ENCODE assay signal across 19 cellular contexts in the genomic region with DNA sequence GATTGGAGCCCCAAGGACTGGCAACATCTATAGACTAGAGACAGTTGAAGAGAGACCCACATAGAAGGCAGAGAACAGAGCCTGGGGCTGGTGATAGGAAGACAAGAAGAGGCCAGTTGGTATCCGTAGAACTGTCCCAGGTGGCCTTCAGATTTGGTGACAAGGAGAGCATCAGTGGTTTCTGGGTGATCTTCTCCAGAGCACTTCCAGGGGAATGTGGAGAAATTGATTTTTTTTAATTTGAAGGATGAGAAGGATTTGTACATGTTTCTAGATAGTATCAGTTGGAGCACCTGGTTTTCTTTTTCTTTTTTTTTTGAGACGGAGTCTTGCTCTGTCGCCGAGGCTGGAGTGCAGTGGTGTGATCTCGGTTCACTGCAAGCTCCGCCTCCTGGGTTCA. TPM values are rescaled to one million over a fixed set of nuclear protein-coding genes. Genes with fewer than 3 reads are reported as not detected.
DNase-seq lines count a peak whose midpoint lies in the region; ATAC-seq and TF ChIP-seq lines count a peak whose summit lies in the region.
"Had no signal": no experiment of that assay in that cellular context is flagged by ENCODE, and none has a peak within 500 bp of the region (broad histone marks: within the 10 kb centered on the region; RNA-seq: fewer than 3 reads in every experiment).

No MANE protein-coding gene starts in this region.

- no peaks in the 10 kb centered on the region for H3K9me3 Mint-ChIP-seq in activated T-helper 2 cell treated with anti-CD3 and anti-CD28 coated beads, Interferon-gamma antibody, Interleukin-2, Interleukin-4, amounts not matched to agents 10 μg/mL and 5 μg/mL and 100 μg/mL, durations not matched to agents 14 hours and 24 hours and 36 hours
- peaks cover 4% of the 10 kb centered on the region for H3K9me3 Mint-ChIP-seq in type B pancreatic cell
- H3K9me3 Mint-ChIP-seq: CD4-positive, CD25-positive, alpha-beta regulatory T cell; CD8-positive, alpha-beta T cell; GM23338 had no signal

- H3K27me3 ChIP-seq in mesendoderm (ENCODE audit: insufficient read depth, low read length, poor library complexity) (no peaks in the 10 kb centered on the region), H7 (ENCODE audit: control insufficient read depth, insufficient read depth, low read length) (no peaks in the 10 kb centered on the region)

- H3K27ac ChIP-seq in mesendoderm (ENCODE audit: low read depth, low read length), result no peak overlapping the region

- peaks cover 10% of the 10 kb centered on the region for H3K4me1 Mint-ChIP-seq in activated T-helper 2 cell treated with anti-CD3 and anti-CD28 coated beads, Interferon-gamma antibody, Interleukin-2, Interleukin-4, amounts not matched to agents 10 μg/mL and 5 μg/mL and 100 μg/mL, durations not matched to agents 14 hours and 24 hours and 36 hours (ENCODE audit: low read depth)
- peaks cover 4% of the 10 kb centered on the region for H3K4me1 Mint-ChIP-seq in type B pancreatic cell (ENCODE audit: unreplicated experiment)

- no peaks in the 10 kb centered on the region for H3K79me1 ChIP-seq in mesendoderm (ENCODE audit: low read length)

- H3K4me3 Mint-ChIP-seq in activated T-helper 2 cell treated with anti-CD3 and anti-CD28 coated beads, Interferon-gamma antibody, Interleukin-2, Interleukin-4, amounts not matched to agents 10 μg/mL and 5 μg/mL and 100 μg/mL, durations not matched to agents 14 hours and 24 hours and 36 hours (ENCODE audit: low read depth), result no peak overlapping the region
- H3K4me3 Mint-ChIP-seq in type B pancreatic cell, result no peak overlapping the region
- H3K4me3 Mint-ChIP-seq: CD4-positive, CD25-positive, alpha-beta regulatory T cell; CD8-positive, alpha-beta T cell; GM23338 had no signal

- peaks cover 16% of the 10 kb centered on the region for H3K27me3 Mint-ChIP-seq in activated T-helper 2 cell treated with anti-CD3 and anti-CD28 coated beads, Interferon-gamma antibody, Interleukin-2, Interleukin-4, amounts not matched to agents 10 μg/mL and 5 μg/mL and 100 μg/mL, durations not matched to agents 14 hours and 24 hours and 36 hours (ENCODE audit: low read depth)
- peaks cover 4% of the 10 kb centered on the region for H3K27me3 Mint-ChIP-seq in type B pancreatic cell

- no peak for TF ChIP-seq CTCF in type B pancreatic cell (conservative IDR thresholded peaks at IDR 0.05)

- intact Hi-C loops in activated T-helper 2 cell treated with anti-CD3 and anti-CD28 coated beads, Interferon-gamma antibody, Interleukin-2, Interleukin-4, amounts not matched to agents 10 μg/mL and 5 μg/mL and 100 μg/mL, durations not matched to agents 14 hours and 24 hours and 36 hours (cut with micrococcal nuclease), result no loop called here

- H2BK120ac ChIP-seq in mesendoderm (ENCODE audit: low read depth, low read length), result peak overlapping the region; percentile 10

- no peak overlapping the region for H4K5ac ChIP-seq in mesendoderm (ENCODE audit: low read length)

- no peak overlapping the region for H3K23ac ChIP-seq in mesendoderm (ENCODE audit: low read length)

- H3K79me2 ChIP-seq in mesendoderm (ENCODE audit: control insufficient read depth, insufficient read depth, low read length), result no peaks in the 10 kb centered on the region

- H3K4ac ChIP-seq in mesendoderm (ENCODE audit: low read depth, low read length), result no peak overlapping the region

- POLR2A ChIA-PET in HEK293T (lab: Yijun Ruan, JAX), result interaction anchor here (1.0 to 1.3 kb wide), 3 partner anchors 15 to 54 kb away, joined by 3 read pairs; a partner anchor contains a TSS

- no peak overlapping the region for H2AK5ac ChIP-seq in mesendoderm (ENCODE audit: low read length)

- H4K8ac ChIP-seq in mesendoderm (ENCODE audit: low read depth, low read length), result no peak overlapping the region

- H3K18ac ChIP-seq in mesendoderm (ENCODE audit: low read length), result no peak overlapping the region

- WGBS in mesendoderm (ENCODE audit: extremely low coverage, insufficient coverage, low lambda C conversion rate), result no CpG with 5 or more reads among the region's 6 CpGs

- H3K4me2 ChIP-seq in mesendoderm (ENCODE audit: low read length), result no peak overlapping the region
- H3K4me2 ChIP-seq: GM23338 had no signal

- CTCF ChIA-PET in HEK293T (lab: Yijun Ruan, JAX), result no interaction called here

- H3K4me3 ChIP-seq in mesendoderm (ENCODE audit: low read length) (no peak overlapping the region), H7 (ENCODE audit: insufficient read depth, low read depth, low read length) (no peak overlapping the region)
- H3K4me3 ChIP-seq: GM12878, GM23338, HAP-1 had no signal

- no peaks in the 10 kb centered on the region for H3K4me1 ChIP-seq in mesendoderm (ENCODE audit: control insufficient read depth, low read depth, low read length)

- peak overlapping the region; percentile 1 for H3K27ac Mint-ChIP-seq in activated T-helper 2 cell treated with anti-CD3 and anti-CD28 coated beads, Interferon-gamma antibody, Interleukin-2, Interleukin-4, amounts not matched to agents 10 μg/mL and 5 μg/mL and 100 μg/mL, durations not matched to agents 14 hours and 24 hours and 36 hours
- H3K27ac Mint-ChIP-seq in type B pancreatic cell, result peak overlapping the region; percentile 25
- H3K27ac Mint-ChIP-seq: CD4-positive, CD25-positive, alpha-beta regulatory T cell; CD8-positive, alpha-beta T cell; GM23338 had no signal

- no peak overlapping the region for H2BK5ac ChIP-seq in mesendoderm (ENCODE audit: low read length)

- no peak overlapping the region for H3K56ac ChIP-seq in mesendoderm (ENCODE audit: low read length)

- no peak for ATAC-seq in GM21576 (IDR thresholded peaks at IDR 0.05; ENCODE audit: unreplicated experiment)
- ATAC-seq: CD8-positive, alpha-beta T cell; GM12878; GM23338 had no signal

- DNase-seq in SK-N-DZ (ENCODE audit: low spot score), result peak; percentile 96
- no peak for DNase-seq in activated T-helper 2 cell treated with anti-CD3 and anti-CD28 coated beads, Interferon-gamma antibody, Interleukin-2, Interleukin-4, amounts not matched to agents 10 μg/mL and 5 μg/mL and 100 μg/mL, durations not matched to agents 14 hours and 24 hours and 36 hours (ENCODE audit: low spot score)
- DNase-seq in mesendoderm, result no peak
- no peak for DNase-seq in type B pancreatic cell (ENCODE audit: extremely low spot score, unreplicated experiment)
- no peak for DNase-seq in H7
- no peak for DNase-seq in HEK293T (ENCODE audit: extremely low spot score)
- no peak for DNase-seq in GDM1 (lab: John Stamatoyannopoulos, UW)
- DNase-seq: Caco-2; CD4-positive, CD25-positive, alpha-beta regulatory T cell; CD8-positive, alpha-beta T cell; DMS153; DND-41 had no signal

- H3K36me3 Mint-ChIP-seq in activated T-helper 2 cell treated with anti-CD3 and anti-CD28 coated beads, Interferon-gamma antibody, Interleukin-2, Interleukin-4, amounts not matched to agents 10 μg/mL and 5 μg/mL and 100 μg/mL, durations not matched to agents 14 hours and 24 hours and 36 hours (ENCODE audit: low read depth), result no peaks in the 10 kb centered on the region
- H3K36me3 Mint-ChIP-seq in type B pancreatic cell, result no peaks in the 10 kb centered on the region
- H3K36me3 Mint-ChIP-seq: CD4-positive, CD25-positive, alpha-beta regulatory T cell; CD8-positive, alpha-beta T cell had no signal

- no peak overlapping the region for H2BK15ac ChIP-seq in mesendoderm (replicated peaks; ENCODE audit: low read depth)

- H3K9ac ChIP-seq in mesendoderm (ENCODE audit: low read length), result no peak overlapping the region

- H3K36me3 ChIP-seq in mesendoderm (ENCODE audit: control insufficient read depth, insufficient read depth, low read length), result no peaks in the 10 kb centered on the region
- no peaks in the 10 kb centered on the region for H3K36me3 ChIP-seq in H7 (replicated peaks; ENCODE audit: control insufficient read depth, insufficient read depth, low read length)
- H3K36me3 ChIP-seq: HAP-1 had no signal

TF ChIP-seq in HEK293T, 16 proteins besides CTCF, POLR2A, EP300 and RAD21 (continues in another document):
- no peak for TF ChIP-seq TARDBP (IDR thresholded peaks at IDR 0.05)
- TF ChIP-seq L3MBTL2 (conservative IDR thresholded peaks at IDR 0.05), result no peak
- no peak for TF ChIP-seq BHLHE40 (IDR thresholded peaks at IDR 0.05; ENCODE audit: borderline replicate concordance)
- no peak for TF ChIP-seq FOXA1 (IDR thresholded peaks at IDR 0.05)

RNA-seq across cellular contexts. Expression of a gene that starts 14.8 kb away (rescaled TPM):
- 119 and 124 TPM in 2 replicates for polyA plus RNA-seq in SK-N-DZ (2014; cell fraction: cytosol; rRNA removed)
- 182 and 202 TPM in 2 replicates for polyA plus RNA-seq in SK-N-DZ (2014; cell fraction: nucleus; rRNA removed)
- total RNA-seq in activated T-helper 2 cell treated with anti-CD3 and anti-CD28 coated beads, Interferon-gamma antibody, Interleukin-2, Interleukin-4, amounts not matched to agents 10 μg/mL and 5 μg/mL and 100 μg/mL, durations not matched to agents 14 hours and 24 hours and 36 hours, result 245 and 286 TPM in 2 replicates
- 325 TPM for polyA plus RNA-seq in mesendoderm (2013, experiment 1 of 2)
- 333 TPM for polyA plus RNA-seq in mesendoderm (2013, experiment 2 of 2)
- 190 and 287 TPM in 2 replicates for total RNA-seq in type B pancreatic cell (ENCODE audit: low replicate concordance)
- total RNA-seq in H7 (2014; rRNA removed; shearing (Covaris generic)), result 271 and 340 TPM in 2 replicates

RNA-seq across cellular contexts. Expression of a gene that starts 25.7 kb away (rescaled TPM):
- polyA plus RNA-seq in SK-N-DZ (2014; cell fraction: cytosol; rRNA removed), result 1.3 and 1.8 TPM in 2 replicates
- polyA plus RNA-seq in SK-N-DZ (2014; cell fraction: nucleus; rRNA removed), result 0.53 and 1.0 TPM in 2 replicates
- not detected in 2 replicates for total RNA-seq in activated T-helper 2 cell treated with anti-CD3 and anti-CD28 coated beads, Interferon-gamma antibody, Interleukin-2, Interleukin-4, amounts not matched to agents 10 μg/mL and 5 μg/mL and 100 μg/mL, durations not matched to agents 14 hours and 24 hours and 36 hours
- not detected for polyA plus RNA-seq in mesendoderm (2013, experiment 1 of 2)
- polyA plus RNA-seq in mesendoderm (2013, experiment 2 of 2), result 0.01 TPM
- 0.29 and 2.1 TPM in 2 replicates for total RNA-seq in type B pancreatic cell (ENCODE audit: low replicate concordance)
- not detected in 2 replicates for total RNA-seq in H7 (2014; rRNA removed; shearing (Covaris generic))
- total RNA-seq: A172; Caco-2; CD4-positive, CD25-positive, alpha-beta regulatory T cell; CD8-positive, alpha-beta T cell; GM12878; H4 had no signal
- polyA plus RNA-seq: BJ; CD4-positive, CD25-positive, alpha-beta regulatory T cell; GM12878 had no signal

RNA-seq across cellular contexts. Expression of a gene that starts 56.1 kb away (rescaled TPM):
- 161 and 175 TPM in 2 replicates for polyA plus RNA-seq in SK-N-DZ (2014; cell fraction: cytosol; rRNA removed)
- 259 and 327 TPM in 2 replicates for polyA plus RNA-seq in SK-N-DZ (2014; cell fraction: nucleus; rRNA removed)
- 109 and 112 TPM in 2 replicates for total RNA-seq in activated T-helper 2 cell treated with anti-CD3 and anti-CD28 coated beads, Interferon-gamma antibody, Interleukin-2, Interleukin-4, amounts not matched to agents 10 μg/mL and 5 μg/mL and 100 μg/mL, durations not matched to agents 14 hours and 24 hours and 36 hours
- 71.5 TPM for polyA plus RNA-seq in mesendoderm (2013, experiment 1 of 2)
- 71.4 TPM for polyA plus RNA-seq in mesendoderm (2013, experiment 2 of 2)
- total RNA-seq in type B pancreatic cell (ENCODE audit: low replicate concordance), result 47.6 and 58.3 TPM in 2 replicates
- 153 and 160 TPM in 2 replicates for total RNA-seq in H7 (2014; rRNA removed; shearing (Covaris generic))
